ENCODE assay signal across 8 cellular contexts in the genomic region with DNA sequence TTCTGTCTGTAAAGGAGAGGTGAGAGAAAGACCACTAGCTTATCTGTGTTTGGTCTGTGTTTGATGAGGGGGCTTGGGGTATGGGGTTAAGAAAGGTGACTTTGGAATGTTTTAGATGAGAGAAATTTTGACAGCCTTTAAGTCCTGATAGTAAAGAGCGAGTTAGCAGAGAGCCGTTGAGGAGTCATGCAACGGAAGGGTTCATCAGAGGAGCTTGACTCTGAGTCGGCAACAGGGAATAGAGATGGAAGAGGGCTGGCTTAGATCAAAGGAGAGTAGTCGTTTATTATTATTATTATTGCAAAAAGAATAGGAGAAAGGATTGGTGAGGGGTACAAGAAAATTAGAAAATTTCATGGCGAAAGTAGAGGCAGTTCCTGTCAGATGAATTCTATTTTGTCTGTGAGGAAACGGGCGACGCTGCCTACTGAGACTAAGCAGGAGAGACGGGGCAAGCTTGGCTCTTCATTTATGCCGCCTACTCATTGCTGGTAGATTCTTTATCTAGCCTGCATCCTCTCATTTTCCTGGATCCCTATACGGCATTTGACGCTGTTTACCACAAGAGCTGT.
DNase-seq lines count a peak whose midpoint lies in the region; ATAC-seq and TF ChIP-seq lines count a peak whose summit lies in the region.

No MANE protein-coding gene starts in this region.

- TF ChIP-seq CTCF in AG10803 (conservative IDR thresholded peaks at IDR 0.05; ENCODE audit: low read length) (no peak), foreskin fibroblast (IDR thresholded peaks at IDR 0.05; ENCODE audit: low read depth, low read length) (no peak), retinal pigment epithelial cell (conservative IDR thresholded peaks at IDR 0.05; ENCODE audit: low read depth, low read length) (no peak)

- peak overlapping the region; percentile 92 for H3K4me3 Mint-ChIP-seq in T-helper 2 cell treated with Interferon-gamma antibody and Interleukin-4, amounts not matched to agents 5 μg/mL and 100 μg/mL, for 36 hours

- peaks cover 2% of the 10 kb centered on the region for H3K36me3 Mint-ChIP-seq in T-helper 2 cell treated with Interferon-gamma antibody and Interleukin-4, amounts not matched to agents 5 μg/mL and 100 μg/mL, for 36 hours (ENCODE audit: low read depth)

- ATAC-seq in GM21619 (IDR thresholded peaks at IDR 0.05; ENCODE audit: unreplicated experiment): peak; percentile 2

- peaks cover 22% of the 10 kb centered on the region for H3K4me1 Mint-ChIP-seq in T-helper 2 cell treated with Interferon-gamma antibody and Interleukin-4, amounts not matched to agents 5 μg/mL and 100 μg/mL, for 36 hours (ENCODE audit: low read depth)

- H3K27ac Mint-ChIP-seq in T-helper 2 cell treated with Interferon-gamma antibody and Interleukin-4, amounts not matched to agents 5 μg/mL and 100 μg/mL, for 36 hours: peak overlapping the region; percentile 95

- H3K4me3 ChIP-seq in AG10803 (ENCODE audit: low read length) (peak overlapping the region; percentile 79), foreskin fibroblast (ENCODE audit: low read depth in 1 of 2, low read length in 2 of 2) (peak overlapping the region; percentile 73 to 84), retinal pigment epithelial cell (ENCODE audit: low read length) (peak overlapping the region; percentile 78)

- peaks cover 4% of the 10 kb centered on the region for H3K9me3 Mint-ChIP-seq in T-helper 2 cell treated with Interferon-gamma antibody and Interleukin-4, amounts not matched to agents 5 μg/mL and 100 μg/mL, for 36 hours

- H3K27me3 Mint-ChIP-seq in T-helper 2 cell treated with Interferon-gamma antibody and Interleukin-4, amounts not matched to agents 5 μg/mL and 100 μg/mL, for 36 hours (ENCODE audit: low read depth): no peaks in the 10 kb centered on the region

- no peak for DNase-seq in AG10803 (ENCODE audit: low read depth)
- no peak for DNase-seq in T-helper 2 cell treated with Interferon-gamma antibody and Interleukin-4, amounts not matched to agents 5 μg/mL and 100 μg/mL, for 36 hours (ENCODE audit: low spot score)
- DNase-seq in foreskin fibroblast: peak in 1 of 2 donors; percentile 27
- DNase-seq in retinal pigment epithelial cell (ENCODE audit: low read depth): no peak
- DNase-seq in CD1c-positive myeloid dendritic cell (ENCODE audit: extremely low spot score): no peak
- DNase-seq in SHP77 treated with DMSO at 0.1 percent for 48 hours (lab: John Stamatoyannopoulos, UW): no peak
- no peak for DNase-seq in SIG-M5 treated with dmso at 0.1 percent for 504 hours (lab: John Stamatoyannopoulos, UW; ENCODE audit: unreplicated experiment)
